ENCODE assay signal across 11 cellular contexts in the genomic region with DNA sequence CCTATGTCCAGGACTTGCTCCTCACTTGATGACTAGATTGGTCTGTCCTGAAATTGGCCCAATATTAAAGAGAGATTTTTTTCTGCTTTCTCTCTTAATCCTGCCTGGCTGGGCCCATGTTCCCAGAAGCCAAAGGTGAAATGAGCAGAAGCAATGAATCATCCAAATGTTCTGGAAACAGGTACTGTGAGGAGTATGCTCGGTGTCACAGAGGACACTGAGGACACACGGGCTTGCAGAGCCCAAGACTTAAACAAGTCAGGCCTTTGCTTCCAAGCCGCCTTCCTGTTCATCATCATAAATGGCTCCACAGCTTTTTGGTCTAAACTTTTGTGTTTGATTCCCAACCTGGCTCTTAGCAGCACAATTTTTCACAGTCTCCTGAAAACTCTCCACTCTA.
"Had no signal": no experiment of that assay in that cellular context is flagged by ENCODE, and none has a peak within 500 bp of the region (broad histone marks: within the 10 kb centered on the region; RNA-seq: fewer than 3 reads in every experiment).

No MANE protein-coding gene starts in this region.

- H3K27ac Mint-ChIP-seq: neural progenitor cell had no signal

- H3K27me3 Mint-ChIP-seq: activated naive CD4-positive, alpha-beta T cell treated with anti-CD3 and anti-CD28 coated beads, Interleukin-2, amount 10 ng/mL, durations not matched to agents 7 days and 5 days had no signal

- DNase-seq: activated CD4-positive, alpha-beta T cell treated with anti-CD3 and anti-CD28 coated beads, Interleukin-2, amount 50 U/mL, for 1 hour; activated naive CD4-positive, alpha-beta T cell treated with anti-CD3 and anti-CD28 coated beads, Interleukin-2, amount 10 ng/mL, durations not matched to agents 7 days and 5 days; amniotic stem cell; caudate nucleus; colonic mucosa; esophagus squamous epithelium; foreskin fibroblast; kidney glomerular epithelial cell; ovary had no signal

- H3K4me1 Mint-ChIP-seq: activated naive CD4-positive, alpha-beta T cell treated with anti-CD3 and anti-CD28 coated beads, Interleukin-2, amount 10 ng/mL, durations not matched to agents 7 days and 5 days; neural progenitor cell had no signal

- ATAC-seq: sciatic nerve had no signal

- H3K4me3 Mint-ChIP-seq: activated naive CD4-positive, alpha-beta T cell treated with anti-CD3 and anti-CD28 coated beads, Interleukin-2, amount 10 ng/mL, durations not matched to agents 7 days and 5 days; neural progenitor cell had no signal
